ENCODE assay signal across 8 cellular contexts in the genomic region with DNA sequence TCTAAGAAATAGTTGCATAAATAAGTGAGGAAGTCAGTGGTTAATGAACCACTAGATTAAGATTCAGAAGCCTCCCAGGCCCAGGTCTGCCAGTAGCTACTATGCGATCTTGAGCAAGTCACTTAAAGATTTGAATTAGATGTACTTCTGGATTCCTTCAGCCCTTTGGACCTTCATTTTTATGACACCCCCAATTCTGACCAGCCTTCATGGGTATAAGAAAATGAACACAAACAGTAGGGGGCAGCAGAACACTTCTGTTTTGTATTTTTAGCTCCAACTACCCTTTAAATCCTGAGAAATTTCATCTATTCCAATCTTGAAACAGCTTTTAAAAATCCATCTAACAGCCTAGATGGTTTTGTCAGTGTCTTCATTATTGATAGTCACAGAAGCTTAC. TPM values are rescaled to one million over a fixed set of nuclear protein-coding genes. Genes with fewer than 3 reads are reported as not detected.
DNase-seq lines count a peak whose midpoint lies in the region; ATAC-seq and TF ChIP-seq lines count a peak whose summit lies in the region.

No MANE protein-coding gene starts in this region.

- H3K27me3 ChIP-seq in GM06990 (replicated peaks; ENCODE audit: control insufficient read depth, insufficient read depth, low read length) (no peaks in the 10 kb centered on the region), dorsolateral prefrontal cortex (peaks cover 0 to 85% (median 11%) of the 10 kb centered on the region in 45 donors)

- H3K27me3 Mint-ChIP-seq in progenitor cell of endocrine pancreas = no peaks in the 10 kb centered on the region
- H3K27me3 Mint-ChIP-seq in stimulated activated memory B cell treated with anti-CD40 and anti-IgM and Interleukin-4, amounts not matched to agents 10 μg/mL and 1 μg/mL and 100 μg/mL, for 72 hours = no peaks in the 10 kb centered on the region

- intact Hi-C loops in dorsolateral prefrontal cortex (cut with DNase I) = no loop called here

- H3K36me3 Mint-ChIP-seq in progenitor cell of endocrine pancreas (ENCODE audit: insufficient read depth) = peaks cover 2% of the 10 kb centered on the region
- H3K36me3 Mint-ChIP-seq in stimulated activated memory B cell treated with anti-CD40 and anti-IgM and Interleukin-4, amounts not matched to agents 10 μg/mL and 1 μg/mL and 100 μg/mL, for 72 hours = no peaks in the 10 kb centered on the region

- DNase-seq in GM06990 (ENCODE audit: extremely low read depth, insufficient read length) (no peak), NCI-H345 (lab: John Stamatoyannopoulos, UW) (peak; percentile 3), dorsolateral prefrontal cortex (no peak), progenitor cell of endocrine pancreas (ENCODE audit: low spot score, unreplicated experiment) (no peak), dedifferentiated amniotic fluid mesenchymal stem cell (ENCODE audit: extremely low spot score) (no peak)

- H3K4me3 Mint-ChIP-seq in progenitor cell of endocrine pancreas (ENCODE audit: low read depth) = no peak overlapping the region
- no peak overlapping the region for H3K4me3 Mint-ChIP-seq in stimulated activated memory B cell treated with anti-CD40 and anti-IgM and Interleukin-4, amounts not matched to agents 10 μg/mL and 1 μg/mL and 100 μg/mL, for 72 hours

- no peak overlapping the region for H3K27ac ChIP-seq in dorsolateral prefrontal cortex

- ATAC-seq in GM21723 (IDR thresholded peaks at IDR 0.05; ENCODE audit: unreplicated experiment) = no peak
- ATAC-seq in stimulated activated memory B cell treated with anti-CD40 and anti-IgM and Interleukin-4, amounts not matched to agents 10 μg/mL and 1 μg/mL and 100 μg/mL, for 72 hours = no peak
- ATAC-seq in HG02759 (IDR thresholded peaks at IDR 0.05; ENCODE audit: unreplicated experiment) = no peak

- H3K36me3 ChIP-seq in GM06990 (ENCODE audit: control insufficient read depth, insufficient read depth, low read length) = no peaks in the 10 kb centered on the region

- TF ChIP-seq CTCF in GM06990 (IDR thresholded peaks at IDR 0.05; ENCODE audit: insufficient read depth, low read length, poor library complexity, severe bottlenecking) = peak; percentile 36
- peak in 55 of 56 donors; percentile 39 to 77 (median 60) for TF ChIP-seq CTCF in dorsolateral prefrontal cortex (IDR thresholded peaks at IDR 0.05 in 54 of 56, conservative IDR thresholded peaks at IDR 0.05 in 2 of 56; ENCODE audit: low read depth in 1 of 56, partially characterized antibody in 56 of 56)
- TF ChIP-seq CTCF in progenitor cell of endocrine pancreas (IDR thresholded peaks at IDR 0.05; ENCODE audit: unreplicated experiment) = peak; percentile 72

- H3K4me1 Mint-ChIP-seq in progenitor cell of endocrine pancreas (ENCODE audit: low read depth) = peaks cover 18% of the 10 kb centered on the region
- no peaks in the 10 kb centered on the region for H3K4me1 Mint-ChIP-seq in stimulated activated memory B cell treated with anti-CD40 and anti-IgM and Interleukin-4, amounts not matched to agents 10 μg/mL and 1 μg/mL and 100 μg/mL, for 72 hours

- no peak overlapping the region for H3K4me3 ChIP-seq in GM06990 (replicated peaks; ENCODE audit: low read depth, low read length)
- H3K4me3 ChIP-seq in dorsolateral prefrontal cortex = no peak overlapping the region

- no peaks in the 10 kb centered on the region for H3K9me3 Mint-ChIP-seq in progenitor cell of endocrine pancreas (ENCODE audit: low read depth)
- H3K9me3 Mint-ChIP-seq in stimulated activated memory B cell treated with anti-CD40 and anti-IgM and Interleukin-4, amounts not matched to agents 10 μg/mL and 1 μg/mL and 100 μg/mL, for 72 hours = no peaks in the 10 kb centered on the region

- H3K27ac Mint-ChIP-seq in progenitor cell of endocrine pancreas = no peak overlapping the region
- H3K27ac Mint-ChIP-seq in stimulated activated memory B cell treated with anti-CD40 and anti-IgM and Interleukin-4, amounts not matched to agents 10 μg/mL and 1 μg/mL and 100 μg/mL, for 72 hours = no peak overlapping the region

RNA-seq across cellular contexts. Expression of a gene that starts 19.0 kb away (rescaled TPM):
- 10 to 100 TPM; 16.2 to 82.3 (median 38.7) TPM for total RNA-seq in dorsolateral prefrontal cortex
- total RNA-seq in progenitor cell of endocrine pancreas = 16.8 and 19.1 TPM in 2 replicates
